In genomic region chr3:123758081-123758564, GRCh38 we compare ENCODE assay signal across 10 cellular contexts.
A peak's percentile ranks its signal among the peaks of the same experiment; 100 is the strongest.
DNase-seq lines count a peak whose midpoint lies in the region; ATAC-seq, FAIRE-seq and TF ChIP-seq lines count a peak whose summit lies in the region.
"Had no signal": no experiment of that assay in that cellular context is flagged by ENCODE, and none has a peak within 500 bp of the region (broad histone marks: within the 10 kb centered on the region; RNA-seq: fewer than 3 reads in every experiment).

No MANE protein-coding gene starts in this region.

- peaks cover 3% of the 10 kb centered on the region for H3K4me1 Mint-ChIP-seq in activated CD8-positive, alpha-beta T cell treated with anti-CD3 and anti-CD28 coated beads for 36 hours (ENCODE audit: low read depth)

- H3K4me3 ChIP-seq in choroid plexus epithelial cell (ENCODE audit: low read depth, low read length), result no peak overlapping the region
- no peak overlapping the region for H3K4me3 ChIP-seq in smooth muscle cell

- H3K9ac ChIP-seq in smooth muscle cell (ENCODE audit: low read depth), result no peak overlapping the region

- peaks cover 22% of the 10 kb centered on the region for H3K4me1 ChIP-seq in smooth muscle cell (ENCODE audit: low read depth)

- H4K20me1 ChIP-seq in smooth muscle cell (ENCODE audit: low read depth), result no peaks in the 10 kb centered on the region

- no peaks in the 10 kb centered on the region for H3K79me2 ChIP-seq in smooth muscle cell (ENCODE audit: low read depth)

- DNase-seq in H54 (ENCODE audit: insufficient read length, low spot score) (no peak), NCI-H2107 treated with DMSO at 0.1 percent for 48 hours (lab: John Stamatoyannopoulos, UW; ENCODE audit: unreplicated experiment) (peak; percentile 99), choroid plexus epithelial cell (ENCODE audit: low read depth) (peak; percentile 11), smooth muscle cell (lab: John Stamatoyannopoulos, UW; ENCODE audit: unreplicated experiment) (no peak)
- no peak for DNase-seq in activated CD8-positive, alpha-beta T cell treated with anti-CD3 and anti-CD28 coated beads for 36 hours
- no peak for DNase-seq in activated naive CD4-positive, alpha-beta T cell (lab: John Stamatoyannopoulos, UW)
- DNase-seq: activated CD4-positive, alpha-beta T cell treated with anti-CD3 and anti-CD28 coated beads, Interleukin-2, amount 10 ng/mL, durations not matched to agents 24 days and 14 days had no signal

- CTCF ChIA-PET in activated CD8-positive, alpha-beta T cell treated with anti-CD3 and anti-CD28 coated beads for 36 hours (lab: Charles Lee), result no interaction called here

- no peak for TF ChIP-seq POLR2A in H54 (IDR thresholded peaks at IDR 0.05; ENCODE audit: low read depth, low read length)

- FAIRE-seq in H54 (lab: Jason Lieb, UNC), result peak; percentile 80

- 38% methylated on average over 2 of the region's 2 CpGs for WGBS in smooth muscle cell (ENCODE audit: low lambda C conversion rate)

- H3K27ac ChIP-seq in smooth muscle cell (ENCODE audit: low read depth), result no peak overlapping the region

- H3K27me3 Mint-ChIP-seq in activated CD8-positive, alpha-beta T cell treated with anti-CD3 and anti-CD28 coated beads for 36 hours, result peaks cover 3% of the 10 kb centered on the region

- H3K4me3 Mint-ChIP-seq in activated CD8-positive, alpha-beta T cell treated with anti-CD3 and anti-CD28 coated beads for 36 hours, result no peak overlapping the region
- H3K4me3 Mint-ChIP-seq: activated CD4-positive, alpha-beta T cell treated with anti-CD3 and anti-CD28 coated beads, Interleukin-2, amount 10 ng/mL, durations not matched to agents 24 days and 14 days; neural crest cell had no signal

- no peaks in the 10 kb centered on the region for H3F3A ChIP-seq in smooth muscle cell (ENCODE audit: low read depth)

- ATAC-seq in GM21825 (IDR thresholded peaks at IDR 0.05; ENCODE audit: unreplicated experiment) (no peak), HG03108 (IDR thresholded peaks at IDR 0.05; ENCODE audit: unreplicated experiment) (no peak)
- no peak for ATAC-seq in activated CD8-positive, alpha-beta T cell treated with anti-CD3 and anti-CD28 coated beads for 36 hours

- no peaks in the 10 kb centered on the region for H3K9me3 ChIP-seq in smooth muscle cell (replicated peaks; ENCODE audit: low read depth)

- no peak overlapping the region for H3K27ac Mint-ChIP-seq in activated CD8-positive, alpha-beta T cell treated with anti-CD3 and anti-CD28 coated beads for 36 hours
- H3K27ac Mint-ChIP-seq: activated CD4-positive, alpha-beta T cell treated with anti-CD3 and anti-CD28 coated beads, Interleukin-2, amount 10 ng/mL, durations not matched to agents 24 days and 14 days had no signal

- no peaks in the 10 kb centered on the region for H3K9me3 Mint-ChIP-seq in activated CD8-positive, alpha-beta T cell treated with anti-CD3 and anti-CD28 coated beads for 36 hours
- H3K9me3 Mint-ChIP-seq: activated CD4-positive, alpha-beta T cell treated with anti-CD3 and anti-CD28 coated beads, Interleukin-2, amount 10 ng/mL, durations not matched to agents 24 days and 14 days; neural crest cell had no signal

- POLR2A ChIA-PET in activated CD8-positive, alpha-beta T cell treated with anti-CD3 and anti-CD28 coated beads for 36 hours (lab: Charles Lee), result no interaction called here

- no peaks in the 10 kb centered on the region for H3K27me3 ChIP-seq in smooth muscle cell (ENCODE audit: low read depth)

- H2AFZ ChIP-seq in smooth muscle cell (ENCODE audit: low read depth), result no peak overlapping the region

- H3K4me2 ChIP-seq in smooth muscle cell, result peak overlapping the region; percentile 50

- no peaks in the 10 kb centered on the region for H3K36me3 ChIP-seq in smooth muscle cell (ENCODE audit: low read depth)

- intact Hi-C loops in activated CD8-positive, alpha-beta T cell treated with anti-CD3 and anti-CD28 coated beads for 36 hours (cut with micrococcal nuclease), result no loop called here

- H3K36me3 Mint-ChIP-seq in activated CD8-positive, alpha-beta T cell treated with anti-CD3 and anti-CD28 coated beads for 36 hours (ENCODE audit: low read depth), result no peaks in the 10 kb centered on the region

- TF ChIP-seq CTCF in choroid plexus epithelial cell (conservative IDR thresholded peaks at IDR 0.05; ENCODE audit: low read depth, low read length) (no peak), smooth muscle cell (IDR thresholded peaks at IDR 0.05; ENCODE audit: borderline replicate concordance, insufficient read depth, poor library complexity, severe bottlenecking) (no peak)
- no peak for TF ChIP-seq CTCF in activated CD8-positive, alpha-beta T cell treated with anti-CD3 and anti-CD28 coated beads for 36 hours (IDR thresholded peaks at IDR 0.05)

Comparison
In these comparisons a context has a peak if more than half of its experiments do, and no peak if none do; other contexts are left out.
1. DNase-seq: peak in NCI-H2107 treated with DMSO at 0.1 percent for 48 hours (single experiment) and choroid plexus epithelial cell (single experiment); none in H54 (single experiment), smooth muscle cell (single experiment), activated CD8-positive, alpha-beta T cell treated with anti-CD3 and anti-CD28 coated beads for 36 hours (single experiment) and activated naive CD4-positive, alpha-beta T cell (0 of 4).